8 cellular contexts compared by ENCODE assay signal in genomic region chr20:47352332-47353223, GRCh38. TPM values are rescaled to one million over a fixed set of nuclear protein-coding genes. Genes with fewer than 3 reads are reported as not detected.
DNase-seq lines count a peak whose midpoint lies in the region; ATAC-seq and TF ChIP-seq lines count a peak whose summit lies in the region.

No MANE protein-coding gene starts in this region.

- DNase-seq in NCI-H774 (lab: John Stamatoyannopoulos, UW), result peak; percentile 57
- no peak for DNase-seq in effector memory CD8-positive, alpha-beta T cell
- no peak for DNase-seq in naive thymus-derived CD4-positive, alpha-beta T cell
- DNase-seq in mesothelial cell of epicardium (ENCODE audit: low spot score in 2 of 2, unreplicated experiment in 2 of 2), result no peak
- DNase-seq in NCI-H1694 (lab: John Stamatoyannopoulos, UW), result no peak

- H3K27ac ChIP-seq in naive thymus-derived CD4-positive, alpha-beta T cell (ENCODE audit: low read depth, low read length), result peak overlapping the region; percentile 86

- H3K36me3 ChIP-seq in ES-I3 (ENCODE audit: insufficient read depth, low read length), result no peaks in the 10 kb centered on the region; the same call in 1 of the 2 replicates
- H3K36me3 ChIP-seq in naive thymus-derived CD4-positive, alpha-beta T cell (ENCODE audit: control insufficient read depth in 2 of 3, insufficient read depth in 3 of 3, low read length in 3 of 3), result peaks cover 2 to 6% (median 4%) of the 10 kb centered on the region in 3 experiments

- H3K36me3 Mint-ChIP-seq in effector memory CD8-positive, alpha-beta T cell (ENCODE audit: insufficient read depth), result peaks cover 22% of the 10 kb centered on the region
- peaks cover 2 to 35% (median 3%) of the 10 kb centered on the region in 5 donors for H3K36me3 Mint-ChIP-seq in naive thymus-derived CD4-positive, alpha-beta T cell
- no peaks in the 10 kb centered on the region for H3K36me3 Mint-ChIP-seq in mesothelial cell of epicardium

- TF ChIP-seq CTCF in mesothelial cell of epicardium (IDR thresholded peaks at IDR 0.05; ENCODE audit: unreplicated experiment), result no peak

- H3K4me3 Mint-ChIP-seq in effector memory CD8-positive, alpha-beta T cell, result peak overlapping the region in 1 of 2 donors; percentile 89
- peak overlapping the region in 1 of 10 donors; percentile 76 for H3K4me3 Mint-ChIP-seq in naive thymus-derived CD4-positive, alpha-beta T cell
- H3K4me3 Mint-ChIP-seq in mesothelial cell of epicardium, result no peak overlapping the region

- peaks cover 89% of the 10 kb centered on the region for H3K4me1 ChIP-seq in ES-I3 (ENCODE audit: insufficient read depth, low read length)
- H3K4me1 ChIP-seq in naive thymus-derived CD4-positive, alpha-beta T cell (ENCODE audit: control insufficient read depth in 2 of 2, insufficient read depth in 2 of 2, low read length in 2 of 2), result peaks cover 66 to 80% of the 10 kb centered on the region in 2 donors

- H3K9me3 Mint-ChIP-seq in effector memory CD8-positive, alpha-beta T cell, result no peaks in the 10 kb centered on the region
- no peaks in the 10 kb centered on the region for H3K9me3 Mint-ChIP-seq in naive thymus-derived CD4-positive, alpha-beta T cell
- H3K9me3 Mint-ChIP-seq in mesothelial cell of epicardium, result no peaks in the 10 kb centered on the region

- no peaks in the 10 kb centered on the region for H3K27me3 ChIP-seq in naive thymus-derived CD4-positive, alpha-beta T cell (ENCODE audit: control insufficient read depth in 2 of 2, insufficient read depth in 2 of 2, low read length in 2 of 2)

- H3K9ac ChIP-seq in ES-I3 (ENCODE audit: low read depth, low read length), result peak overlapping the region; percentile 59

- peak overlapping the region; percentile 35 for H3K4me3 ChIP-seq in naive thymus-derived CD4-positive, alpha-beta T cell (ENCODE audit: low read length)

- peak overlapping the region; percentile 10 to 28 for H3K27ac Mint-ChIP-seq in effector memory CD8-positive, alpha-beta T cell
- peak overlapping the region in 2 of 9 donors; percentile 82 to 97 for H3K27ac Mint-ChIP-seq in naive thymus-derived CD4-positive, alpha-beta T cell
- H3K27ac Mint-ChIP-seq in mesothelial cell of epicardium, result no peak overlapping the region

- TF ChIP-seq POLR2A in GM18505 (IDR thresholded peaks at IDR 0.05; ENCODE audit: borderline replicate concordance, extremely low read depth, insufficient read depth, insufficient read length), result no peak

- no peak for ATAC-seq in effector memory CD8-positive, alpha-beta T cell (replicated peaks)
- ATAC-seq in naive thymus-derived CD4-positive, alpha-beta T cell, result no peak
- ATAC-seq in GM18505 (IDR thresholded peaks at IDR 0.05; ENCODE audit: unreplicated experiment) (no peak), GM19395 (IDR thresholded peaks at IDR 0.05; ENCODE audit: unreplicated experiment) (no peak)

- intact Hi-C loops in naive thymus-derived CD4-positive, alpha-beta T cell (cut with micrococcal nuclease), result loop anchor here (5.0 to 10.0 kb wide), 3 partner anchors 35 to 988 kb away; partner anchors contain the start of gene TP53RK (in 2 of the 2)

- no peaks in the 10 kb centered on the region for H3K27me3 Mint-ChIP-seq in effector memory CD8-positive, alpha-beta T cell
- H3K27me3 Mint-ChIP-seq in naive thymus-derived CD4-positive, alpha-beta T cell, result no peaks in the 10 kb centered on the region
- H3K27me3 Mint-ChIP-seq in mesothelial cell of epicardium (ENCODE audit: low read depth), result no peaks in the 10 kb centered on the region

- CTCF ChIA-PET in naive thymus-derived CD4-positive, alpha-beta T cell (lab: Charles Lee), result interaction anchor here (0.8 to 4.6 kb wide), 4 partner anchors 15 to 80 kb away, joined by 3 to 21 read pairs (median 12); no protein-coding TSS in a partner anchor

- no peaks in the 10 kb centered on the region for H3K9me3 ChIP-seq in ES-I3 (ENCODE audit: control insufficient read depth, insufficient read depth, low read length)
- no peaks in the 10 kb centered on the region for H3K9me3 ChIP-seq in naive thymus-derived CD4-positive, alpha-beta T cell (ENCODE audit: control insufficient read depth in 2 of 3, low read length in 3 of 3)

- POLR2A ChIA-PET in naive thymus-derived CD4-positive, alpha-beta T cell (lab: Charles Lee), result interaction anchor here (1.0 to 1.4 kb wide), 4 partner anchors 8 to 43 kb away, joined by 3 to 6 read pairs (median 4); no protein-coding TSS in a partner anchor

- H3K4me1 Mint-ChIP-seq in effector memory CD8-positive, alpha-beta T cell (ENCODE audit: low read depth in 2 of 2), result peaks cover 36 to 47% of the 10 kb centered on the region in 2 donors
- peaks cover 10 to 49% (median 12%) of the 10 kb centered on the region in 7 donors for H3K4me1 Mint-ChIP-seq in naive thymus-derived CD4-positive, alpha-beta T cell
- peaks cover 32% of the 10 kb centered on the region for H3K4me1 Mint-ChIP-seq in mesothelial cell of epicardium

RNA-seq across cellular contexts. Expression of gene ZMYND8, which starts 3.9 kb away (rescaled TPM):
- total RNA-seq in naive thymus-derived CD4-positive, alpha-beta T cell, result 10 to 100 TPM; 54.5 to 83.0 (median 68.5) TPM
- 10 to 100 TPM; 12.7 to 28.7 TPM for polyA plus RNA-seq in naive thymus-derived CD4-positive, alpha-beta T cell
- 119 to 120 TPM (median 119 TPM) in 3 replicates for total RNA-seq in mesothelial cell of epicardium
